Comparison of ENCODE assay signal across 8 cellular contexts in genomic region chr16:31507617-31507928, GRCh38. TPM values are rescaled to one million over a fixed set of nuclear protein-coding genes. Genes with fewer than 3 reads are reported as not detected.
DNase-seq lines count a peak whose midpoint lies in the region; ATAC-seq and TF ChIP-seq lines count a peak whose summit lies in the region.

No MANE protein-coding gene starts in this region.

- no peaks in the 10 kb centered on the region for H3K27me3 ChIP-seq in HUES48 (ENCODE audit: control insufficient read depth, insufficient read depth, low read length)

- peaks cover 39 to 70% (median 62%) of the 10 kb centered on the region in 3 donors for H3K4me1 Mint-ChIP-seq in naive B cell

- no peaks in the 10 kb centered on the region for H3K9me3 ChIP-seq in HUES48 (ENCODE audit: control insufficient read depth, insufficient read depth, low read length)

- peak overlapping the region; percentile 42 to 97 (median 90) for H3K27ac Mint-ChIP-seq in naive B cell

- no peak for TF ChIP-seq CTCF in GM12865 (IDR thresholded peaks at IDR 0.05; ENCODE audit: insufficient read depth, low read depth, low read length, missing control alignments)
- no peak for TF ChIP-seq CTCF in cardiac fibroblast (IDR thresholded peaks at IDR 0.05; ENCODE audit: low read depth, low read length)

- H3K4me3 ChIP-seq in GM12865 (ENCODE audit: low read depth, low read length) (peak overlapping the region; percentile 100), HUES48 (ENCODE audit: low read depth, low read length) (peak overlapping the region; percentile 85), cardiac fibroblast (replicated peaks in 1 of 2; ENCODE audit: low read depth in 2 of 2, low read length in 2 of 2) (peak overlapping the region; percentile 90 to 99)

- H3K27me3 Mint-ChIP-seq in naive B cell, result no peaks in the 10 kb centered on the region

- peaks cover 0 to 1% (median 0%) of the 10 kb centered on the region in 7 donors for H3K9me3 Mint-ChIP-seq in naive B cell

- peak; percentile 5 to 12 for ATAC-seq in naive B cell (ENCODE audit: low read depth in 2 of 2)
- ATAC-seq in HG02852 (IDR thresholded peaks at IDR 0.05; ENCODE audit: unreplicated experiment), result no peak
- ATAC-seq in GM21447 (IDR thresholded peaks at IDR 0.05; ENCODE audit: unreplicated experiment), result no peak

- DNase-seq in GM12865 (ENCODE audit: low read depth) (peak; percentile 36), cardiac fibroblast (ENCODE audit: low read depth in 2 of 2) (no peak), naive B cell (no peak), hepatic stellate cell (ENCODE audit: low spot score) (no peak)
- DNase-seq in stimulated activated naive CD4-positive, alpha-beta T cell (lab: John Stamatoyannopoulos, UW), result no peak

- H3K9ac ChIP-seq in HUES48 (ENCODE audit: low read depth, low read length), result peak overlapping the region; percentile 89

- no peaks in the 10 kb centered on the region for H3K36me3 Mint-ChIP-seq in naive B cell

- H3K4me3 Mint-ChIP-seq in naive B cell, result peak overlapping the region; percentile 89 to 99 (median 95)

- peaks cover 11% of the 10 kb centered on the region for H3K4me1 ChIP-seq in HUES48 (ENCODE audit: control insufficient read depth, insufficient read depth, low read length)

- H3K36me3 ChIP-seq in HUES48 (ENCODE audit: control insufficient read depth, insufficient read depth, low read length), result peaks cover 8% of the 10 kb centered on the region; the same call in 1 of the 2 replicates

- H3K27ac ChIP-seq in HUES48 (ENCODE audit: low read depth, low read length), result peak overlapping the region; percentile 83

RNA-seq across cellular contexts. Expression of gene RUSF1, which starts 0.6 kb away (rescaled TPM):
- polyA plus RNA-seq in naive B cell (ENCODE audit: low read depth in 6 of 6), result 10 to 100 TPM; 12.6 to 25.3 (median 21.2) TPM

RNA-seq across cellular contexts. Expression of gene AHSP, which starts 20.1 kb away (rescaled TPM):
- polyA plus RNA-seq in naive B cell (ENCODE audit: low read depth in 6 of 6), result not detected

RNA-seq across cellular contexts. Expression of gene SLC5A2, which starts 24.6 kb away (rescaled TPM):
- polyA plus RNA-seq in naive B cell (ENCODE audit: low read depth in 6 of 6), result under 1 TPM in 3 of 6 donors, not detected in 3; 0.15 to 0.20 (median 0.18) TPM

RNA-seq across cellular contexts. Expression of gene TGFB1I1, which starts 35.6 kb away (rescaled TPM):
- polyA plus RNA-seq in naive B cell (ENCODE audit: low read depth in 6 of 6), result 1 to 10 TPM in 2 of 6 donors, under 1 TPM in 2, not detected in 2; 0.57 to 1.4 (median 0.94) TPM

RNA-seq across cellular contexts. Expression of gene ARMC5, which starts 48.3 kb away (rescaled TPM):
- 1 to 10 TPM; 4.2 to 8.2 (median 6.1) TPM for polyA plus RNA-seq in naive B cell (ENCODE audit: low read depth in 6 of 6)

Comparison
In these comparisons a context has a peak if more than half of its experiments do, and no peak if none do; other contexts are left out.
1. ATAC-seq: peak in naive B cell (2 of 2); none in HG02852 (single experiment) and GM21447 (single experiment).
2. Peak in every context shown above with its lines, with median percentiles within 50 percentile points of each other: H3K4me3 ChIP-seq.